In genomic region chr14:60838601-60839000, GRCh38 we compare ENCODE assay signal across 20 cellular contexts.
DNase-seq lines count a peak whose midpoint lies in the region; ATAC-seq, FAIRE-seq and TF ChIP-seq lines count a peak whose summit lies in the region.
"Had no signal": no experiment of that assay in that cellular context is flagged by ENCODE, and none has a peak within 500 bp of the region (broad histone marks: within the 10 kb centered on the region; RNA-seq: fewer than 3 reads in every experiment).

No MANE protein-coding gene starts in this region.

- BruUV-seq in K562 (replicated peaks; lab: Mats Ljungman, UMichigan): no TSS peak

- no peak for FAIRE-seq in K562 (lab: Jason Lieb, UNC)
- FAIRE-seq: G401.6, GM12892, GM19239, H54 had no signal

- no peaks in the 10 kb centered on the region for H3K9me1 ChIP-seq in K562 (ENCODE audit: control insufficient read depth, insufficient read depth, low read length)

- peaks cover 0 to 4% of the 10 kb centered on the region in 2 experiments; a peak in 1 of 5 replicates for H3K4me1 ChIP-seq in K562 (replicated peaks in 1 of 2; ENCODE audit: control insufficient read depth in 2 of 2, insufficient read depth in 2 of 2, low read length in 2 of 2)
- H3K4me1 ChIP-seq in endodermal cell (ENCODE audit: control insufficient read depth, insufficient read depth, low read length): no peaks in the 10 kb centered on the region
- no peaks in the 10 kb centered on the region for H3K4me1 ChIP-seq in neuronal stem cell (ENCODE audit: control insufficient read depth in 2 of 2, insufficient read depth in 1 of 2, low read depth in 1 of 2, low read length in 2 of 2)
- no peaks in the 10 kb centered on the region for H3K4me1 ChIP-seq in aorta (ENCODE audit: control insufficient read depth in 1 of 2, insufficient read depth in 2 of 2, low read length in 2 of 2)
- H3K4me1 ChIP-seq: Caco-2 had no signal

- H3K27ac Mint-ChIP-seq in endodermal cell (no peak overlapping the region), CD14-positive monocyte (no peak overlapping the region)
- H3K27ac Mint-ChIP-seq: CD4-positive, CD25-positive, alpha-beta regulatory T cell; CD8-positive, alpha-beta T cell had no signal

- H3K79me2 ChIP-seq in K562 (ENCODE audit: control insufficient read depth, insufficient read depth, low read length): no peaks in the 10 kb centered on the region

- H3K4me3 ChIP-seq in K562: no peak overlapping the region
- H3K4me3 ChIP-seq in endodermal cell (ENCODE audit: low read length): no peak overlapping the region
- peak overlapping the region in 1 of 2 donors; percentile 9 for H3K4me3 ChIP-seq in neuronal stem cell (ENCODE audit: low read length in 2 of 2)
- no peak overlapping the region for H3K4me3 ChIP-seq in aorta (ENCODE audit: low read length in 2 of 2)
- H3K4me3 ChIP-seq: GM23248 had no signal

- in situ Hi-C loops in K562 (cut with MboI): no loop called here

- H2AK5ac ChIP-seq in neuronal stem cell (ENCODE audit: low read depth, low read length): no peak overlapping the region

- TF ChIP-seq CTCF in K562 (IDR thresholded peaks at IDR 0.05 in 2 of 3, conservative IDR thresholded peaks at IDR 0.05 in 1 of 3; ENCODE audit: insufficient read depth in 2 of 3, low read depth in 1 of 3, low read length in 3 of 3) (no peak), endodermal cell (conservative IDR thresholded peaks at IDR 0.05) (no peak), CD14-positive monocyte (IDR thresholded peaks at IDR 0.05) (no peak)

- WGBS in K562 (ENCODE audit: insufficient coverage, low coverage, missing lambda C conversion rate): 75% methylated on average over 4 of the region's 5 CpGs
- 90 to 100% methylated on average over 1 to 5 of the region's 5 CpGs for WGBS in endodermal cell (ENCODE audit: insufficient coverage in 1 of 2, insufficient read length in 1 of 2), 2 experiments
- no CpG with 5 or more reads among the region's 5 CpGs for WGBS in neuronal stem cell (ENCODE audit: extremely low coverage in 2 of 2, insufficient read length in 2 of 2, insufficient replicate concordance in 1 of 2), 2 donors
- 98% methylated on average over 5 of the region's 5 CpGs for WGBS in aorta, 2 donors

- peak overlapping the region; percentile 59 for H3K14ac ChIP-seq in neuronal stem cell (ENCODE audit: low read length)

- H4K8ac ChIP-seq in neuronal stem cell (ENCODE audit: low read depth, low read length): no peak overlapping the region

- no peak overlapping the region for H4K91ac ChIP-seq in neuronal stem cell (ENCODE audit: low read depth, low read length, poor library complexity)

- no peak overlapping the region; a peak in 1 of 4 replicates for H3K9ac ChIP-seq in K562 (ENCODE audit: insufficient read depth in 1 of 2, low read depth in 2 of 2, low read length in 2 of 2)
- H3K9ac ChIP-seq in endodermal cell (ENCODE audit: extremely low read depth, low read length, poor library complexity, severe bottlenecking): no peak overlapping the region
- H3K9ac ChIP-seq in neuronal stem cell (ENCODE audit: low read depth, low read length, poor library complexity): no peak overlapping the region
- H3K9ac ChIP-seq: GM23248 had no signal

- H3K27ac ChIP-seq in K562 (ENCODE audit: extremely low read depth, low read depth, low read length) (no peak overlapping the region), endodermal cell (ENCODE audit: low read depth, low read length) (no peak overlapping the region), neuronal stem cell (replicated peaks; ENCODE audit: low read length) (no peak overlapping the region), aorta (ENCODE audit: low read depth in 1 of 2, low read length in 2 of 2) (no peak overlapping the region)
- H3K27ac ChIP-seq: GM23248 had no signal

- H3K36me3 Mint-ChIP-seq in endodermal cell (ENCODE audit: low read depth): peaks cover 19% of the 10 kb centered on the region
- H3K36me3 Mint-ChIP-seq in CD14-positive monocyte: peaks cover 9 to 41% of the 10 kb centered on the region in 2 donors

- no peak overlapping the region for H3K4me2 ChIP-seq in K562 (ENCODE audit: insufficient read depth, low read length)
- no peak overlapping the region for H3K4me2 ChIP-seq in neuronal stem cell (ENCODE audit: insufficient read depth, low read length, poor library complexity, severe bottlenecking)

- TF ChIP-seq POLR2A in K562 (conservative IDR thresholded peaks at IDR 0.05): no peak

- H3K18ac ChIP-seq in neuronal stem cell (ENCODE audit: low read length): no peak overlapping the region

- H2BK5ac ChIP-seq in neuronal stem cell (ENCODE audit: low read length): no peak overlapping the region

- H3K23ac ChIP-seq in neuronal stem cell (ENCODE audit: low read depth, low read length, poor library complexity): peak overlapping the region; percentile 81

- no peak overlapping the region for H3K4me3 Mint-ChIP-seq in endodermal cell
- H3K4me3 Mint-ChIP-seq in CD14-positive monocyte: no peak overlapping the region
- H3K4me3 Mint-ChIP-seq: CD4-positive, CD25-positive, alpha-beta regulatory T cell; CD8-positive, alpha-beta T cell had no signal

- ATAC-seq in K562: no peak
- peak; percentile 7 for ATAC-seq in aorta (ENCODE audit: low FRiP score)
- ATAC-seq in GM18502 (IDR thresholded peaks at IDR 0.05; ENCODE audit: poor library complexity, unreplicated experiment): no peak
- no peak for ATAC-seq in HG03039 (IDR thresholded peaks at IDR 0.05; ENCODE audit: unreplicated experiment)
- ATAC-seq: CD8-positive, alpha-beta T cell had no signal

- no peak overlapping the region for H2AFZ ChIP-seq in K562 (ENCODE audit: low read depth, low read length)
- H2AFZ ChIP-seq in neuronal stem cell (ENCODE audit: low read length): no peak overlapping the region
- H2AFZ ChIP-seq: GM23248 had no signal

- H3K36me3 ChIP-seq in K562 (ENCODE audit: control insufficient read depth, insufficient read depth, low read length): no peaks in the 10 kb centered on the region
- H3K36me3 ChIP-seq in endodermal cell (ENCODE audit: control insufficient read depth, insufficient read depth, low read length): peaks cover 20% of the 10 kb centered on the region
- H3K36me3 ChIP-seq in neuronal stem cell (replicated peaks in 1 of 2; ENCODE audit: control insufficient read depth in 2 of 2, insufficient read depth in 2 of 2, low read length in 2 of 2): peaks cover 1 to 24% of the 10 kb centered on the region in 2 donors
- no peaks in the 10 kb centered on the region for H3K36me3 ChIP-seq in aorta (ENCODE audit: control insufficient read depth in 1 of 2, insufficient read depth in 2 of 2, low read length in 1 of 2)

- DNase-seq in K562 (ENCODE audit: extremely low read depth in 1 of 4, low spot score in 3 of 4) (no peak), endodermal cell (peak; percentile 28), neuronal stem cell (ENCODE audit: low spot score) (no peak), aorta (peak in 1 of 2 donors; percentile 24), SHP77 (lab: John Stamatoyannopoulos, UW) (no peak), CD14-positive monocyte (ENCODE audit: low spot score) (no peak)
- DNase-seq: C1 segment of cervical spinal cord; Caco-2; CD4-positive, CD25-positive, alpha-beta regulatory T cell; CD8-positive, alpha-beta T cell; DMS153; DND-41; GM23248; HCEC 1CT had no signal

- H3K9me3 Mint-ChIP-seq in endodermal cell (no peaks in the 10 kb centered on the region), CD14-positive monocyte (peaks cover 6 to 27% (median 24%) of the 10 kb centered on the region in 7 donors)

- H3K27me3 Mint-ChIP-seq in endodermal cell (ENCODE audit: insufficient read depth) (no peaks in the 10 kb centered on the region), CD14-positive monocyte (ENCODE audit: low read depth in 3 of 3) (no peaks in the 10 kb centered on the region)
- H3K27me3 Mint-ChIP-seq: CD4-positive, CD25-positive, alpha-beta regulatory T cell had no signal

- no peaks in the 10 kb centered on the region for H3K9me3 ChIP-seq in K562 (replicated peaks; ENCODE audit: control insufficient read depth, insufficient read depth, low read depth, low read length)
- no peaks in the 10 kb centered on the region for H3K9me3 ChIP-seq in endodermal cell (ENCODE audit: control insufficient read depth, low read length)
- H3K9me3 ChIP-seq in neuronal stem cell (replicated peaks in 1 of 2; ENCODE audit: control insufficient read depth in 2 of 2, insufficient read depth in 1 of 2, low read depth in 1 of 2, low read length in 2 of 2): no peaks in the 10 kb centered on the region
- no peaks in the 10 kb centered on the region for H3K9me3 ChIP-seq in aorta (ENCODE audit: control insufficient read depth, low read length)
- H3K9me3 ChIP-seq: Caco-2 had no signal

- H2BK120ac ChIP-seq in neuronal stem cell (ENCODE audit: low read depth, low read length): no peak overlapping the region

- no peak for TF ChIP-seq RAD21 in K562 (CRISPR knock-in tag; conservative IDR thresholded peaks at IDR 0.05 in 1 of 2, IDR thresholded peaks at IDR 0.05 in 1 of 2)

- CTCF ChIA-PET in K562 (lab: Yijun Ruan, JAX; ENCODE audit: low intra/inter-chr PET ratio): no interaction called here

- intact Hi-C loops in K562 (cut with micrococcal nuclease): no loop called here
- intact Hi-C loops in aorta (cut with DNase I): no loop called here
- intact Hi-C loops in CD14-positive monocyte (cut with micrococcal nuclease): no loop called here

- POLR2A ChIA-PET in K562 (lab: Yijun Ruan, JAX): interaction anchor here (0.6 kb wide), 1 partner anchor 118 kb away, joined by 4 read pairs; no protein-coding TSS in a partner anchor

- no peak overlapping the region for H2BK15ac ChIP-seq in neuronal stem cell (ENCODE audit: low read length)

- no peaks in the 10 kb centered on the region for H4K20me1 ChIP-seq in K562 (replicated peaks; ENCODE audit: control insufficient read depth, insufficient read depth, low read length)

- H3K79me1 ChIP-seq in neuronal stem cell (ENCODE audit: low read depth, low read length): peaks cover 2% of the 10 kb centered on the region

- TF ChIP-seq EP300 in K562 (IDR thresholded peaks at IDR 0.05; ENCODE audit: low read length): no peak

- no peaks in the 10 kb centered on the region for H3K4me1 Mint-ChIP-seq in endodermal cell
- H3K4me1 Mint-ChIP-seq in CD14-positive monocyte: no peaks in the 10 kb centered on the region

- H3K4ac ChIP-seq in neuronal stem cell (ENCODE audit: low read length): no peak overlapping the region

- no peaks in the 10 kb centered on the region for H3K27me3 ChIP-seq in K562 (ENCODE audit: control insufficient read depth in 2 of 2, insufficient read depth in 2 of 2, low read length in 2 of 2)
- H3K27me3 ChIP-seq in endodermal cell (ENCODE audit: control insufficient read depth, insufficient read depth, low read length, poor library complexity, severe bottlenecking): no peaks in the 10 kb centered on the region
- H3K27me3 ChIP-seq in neuronal stem cell (ENCODE audit: control insufficient read depth in 3 of 3, insufficient read depth in 3 of 3, low read depth in 1 of 3, low read length in 3 of 3): no peaks in the 10 kb centered on the region
- H3K27me3 ChIP-seq in aorta (ENCODE audit: control insufficient read depth in 1 of 2, insufficient read depth in 2 of 2, low read length in 1 of 2): no peaks in the 10 kb centered on the region

- H2BK12ac ChIP-seq in neuronal stem cell (ENCODE audit: low read length): no peak overlapping the region

TF ChIP-seq in K562, 482 proteins besides CTCF, POLR2A, EP300 and RAD21 (continues in another document):
- TF ChIP-seq ZNF274 (IDR thresholded peaks at IDR 0.05; ENCODE audit: borderline replicate concordance, low read depth, low read length) (no peak), SRF (CRISPR knock-in tag; IDR thresholded peaks at IDR 0.05) (no peak), SP2 (IDR thresholded peaks at IDR 0.05; ENCODE audit: extremely low read depth, low read depth, low read length, poor library complexity, severe bottlenecking) (no peak)
